ENCODE assay signal across 8 cellular contexts in genomic region chr15:72472907-72473669, GRCh38. TPM values are rescaled to one million over a fixed set of nuclear protein-coding genes. Genes with fewer than 3 reads are reported as not detected.
A peak's percentile ranks its signal among the peaks of the same experiment; 100 is the strongest.
DNase-seq lines count a peak whose midpoint lies in the region; ATAC-seq and TF ChIP-seq lines count a peak whose summit lies in the region.

No MANE protein-coding gene starts in this region.

- peak overlapping the region; percentile 99 for H3K27ac ChIP-seq in RWPE1
- H3K27ac ChIP-seq in neural progenitor cell = peak overlapping the region; percentile 95

- ATAC-seq in GM18858 (IDR thresholded peaks at IDR 0.05; ENCODE audit: unreplicated experiment) = no peak
- ATAC-seq in HG02763 (IDR thresholded peaks at IDR 0.05; ENCODE audit: unreplicated experiment) = no peak
- no peak for ATAC-seq in HG03571 (IDR thresholded peaks at IDR 0.05; ENCODE audit: unreplicated experiment)

- H3K4me1 Mint-ChIP-seq in endothelial cell (ENCODE audit: unreplicated experiment) (peaks cover 20% of the 10 kb centered on the region), neural progenitor cell (peaks cover 26% of the 10 kb centered on the region)

- H3K27me3 ChIP-seq in neural progenitor cell = no peaks in the 10 kb centered on the region

- peak overlapping the region; percentile 93 for H3K4me2 ChIP-seq in neural progenitor cell

- H3K4me3 ChIP-seq in neural progenitor cell = peak overlapping the region; percentile 88

- peaks cover 16% of the 10 kb centered on the region for H3K4me1 ChIP-seq in neural progenitor cell

- H3K9me3 Mint-ChIP-seq in endothelial cell (ENCODE audit: unreplicated experiment) (no peaks in the 10 kb centered on the region), neural progenitor cell (no peaks in the 10 kb centered on the region)

- peaks cover 14% of the 10 kb centered on the region for H3K36me3 Mint-ChIP-seq in endothelial cell (ENCODE audit: low read depth, unreplicated experiment)
- peaks cover 18% of the 10 kb centered on the region for H3K36me3 Mint-ChIP-seq in neural progenitor cell

- H2AFZ ChIP-seq in neural progenitor cell (replicated peaks) = peak overlapping the region; percentile 77

- CTCF ChIA-PET in RWPE1 (lab: Yijun Ruan, JAX) = no interaction called here

- H3K27me3 Mint-ChIP-seq in endothelial cell (ENCODE audit: unreplicated experiment) (peaks cover 14% of the 10 kb centered on the region), neural progenitor cell (ENCODE audit: insufficient read depth, low read depth) (no peaks in the 10 kb centered on the region)

- TF ChIP-seq CTCF in RWPE1 (conservative IDR thresholded peaks at IDR 0.05; ENCODE audit: low read depth) (no peak), endothelial cell (IDR thresholded peaks at IDR 0.05; ENCODE audit: unreplicated experiment) (no peak), neural progenitor cell (IDR thresholded peaks at IDR 0.05) (no peak)

- H4K20me1 ChIP-seq in neural progenitor cell (ENCODE audit: low read depth) = peaks cover 36% of the 10 kb centered on the region

- H3K9me3 ChIP-seq in neural progenitor cell (ENCODE audit: low read depth) = no peaks in the 10 kb centered on the region

- H3K27ac Mint-ChIP-seq in endothelial cell (ENCODE audit: unreplicated experiment) = peak overlapping the region; percentile 94
- H3K27ac Mint-ChIP-seq in neural progenitor cell = peak overlapping the region; percentile 99

- peaks cover 10% of the 10 kb centered on the region for H3F3A ChIP-seq in neural progenitor cell (ENCODE audit: low read depth)

- peaks cover 50% of the 10 kb centered on the region for H3K79me2 ChIP-seq in neural progenitor cell (ENCODE audit: low read depth)

- peaks cover 12% of the 10 kb centered on the region for H3K36me3 ChIP-seq in neural progenitor cell

- H3K4me3 Mint-ChIP-seq in endothelial cell (ENCODE audit: unreplicated experiment) (peak overlapping the region; percentile 92), neural progenitor cell (peak overlapping the region; percentile 98)

- H3K9ac ChIP-seq in neural progenitor cell = peak overlapping the region; percentile 95

- DNase-seq in NCI-H2227 treated with DMSO at 0.1 percent for 48 hours (lab: John Stamatoyannopoulos, UW) = peak; percentile 22
- DNase-seq in NCI-H2227 (lab: John Stamatoyannopoulos, UW; ENCODE audit: unreplicated experiment) = no peak
- DNase-seq in RWPE1 (ENCODE audit: low spot score) = no peak
- no peak for DNase-seq in endothelial cell (ENCODE audit: low spot score)
- no peak for DNase-seq in neural progenitor cell (ENCODE audit: low spot score)

- POLR2A ChIA-PET in RWPE1 (lab: Yijun Ruan, JAX; ENCODE audit: low non-redundant PET) = interaction anchor here (0.7 kb wide), 1 partner anchor 69 kb away, joined by 3 read pairs; no protein-coding TSS in a partner anchor

RNA-seq across cellular contexts. Expression of gene ARIH1, which starts 1.0 kb away (rescaled TPM):
- 184 TPM for total RNA-seq in endothelial cell (ENCODE audit: unreplicated experiment)
- total RNA-seq in neural progenitor cell (ENCODE audit: low replicate concordance) = 53.5 and 68.0 TPM in 2 replicates
